In the genomic region with DNA sequence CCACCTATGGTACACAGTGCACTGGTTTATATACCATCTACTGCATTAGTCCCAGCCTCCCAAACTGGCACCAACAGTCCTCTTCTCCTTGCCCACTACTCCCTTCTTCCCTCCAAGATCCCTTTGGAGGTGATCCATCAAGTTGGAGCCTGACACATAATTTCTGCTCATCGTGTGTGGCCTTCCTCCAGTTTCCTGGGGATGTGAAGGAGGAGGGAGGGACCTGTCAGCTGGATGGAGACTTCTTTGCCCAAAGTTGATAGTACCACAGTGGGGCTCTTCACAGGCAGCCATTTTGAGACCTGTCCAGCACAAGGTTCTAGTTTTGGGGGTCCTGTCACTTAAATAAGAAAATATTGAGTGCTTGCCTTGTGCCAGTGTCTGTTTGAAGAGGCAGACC, we compare ENCODE assay signal across 24 cellular contexts. TPM values are rescaled to one million over a fixed set of nuclear protein-coding genes. Genes with fewer than 3 reads are reported as not detected.
DNase-seq lines count a peak whose midpoint lies in the region; ATAC-seq and TF ChIP-seq lines count a peak whose summit lies in the region.
"Had no signal": no experiment of that assay in that cellular context is flagged by ENCODE, and none has a peak within 500 bp of the region (broad histone marks: within the 10 kb centered on the region; RNA-seq: fewer than 3 reads in every experiment).

No MANE protein-coding gene starts in this region.

- H3K4me2 ChIP-seq in hepatocyte, result no peak overlapping the region
- no peak overlapping the region for H3K4me2 ChIP-seq in neural progenitor cell

- DNase-seq in adrenal gland (no peak), hepatocyte (ENCODE audit: low spot score) (no peak), sigmoid colon (no peak), vagina (ENCODE audit: extremely low spot score in 2 of 2) (no peak), NCI-H526 treated with DMSO at 0.1 percent for 48 hours (lab: John Stamatoyannopoulos, UW) (no peak), neural progenitor cell (ENCODE audit: low spot score) (no peak)
- no peak for DNase-seq in stimulated activated effector memory CD8-positive, alpha-beta T cell treated with anti-CD3 and anti-CD28 coated beads, Interleukin-12 subunit alpha, Interleukin-12 subunit beta, amount 100 ng/mL, for 72 hours (ENCODE audit: low spot score in 2 of 2)
- DNase-seq: activated CD4-positive, alpha-beta T cell treated with anti-CD3 and anti-CD28 coated beads, Interleukin-2, amount 50 U/mL, for 48 hours; activated CD8-positive, alpha-beta memory T cell treated with anti-CD3 and anti-CD28 coated beads, Interleukin-2, amount 50 U/mL, for 48 hours; CD4-positive, alpha-beta memory T cell; DMS 273 treated with DMSO at 0.1 percent for 48 hours; MM.1S; NCI-H1436; NCI-H524 treated with DMSO at 0.1 percent for 48 hours; stimulated activated CD4-positive, alpha-beta T cell treated with anti-CD3 and anti-CD28 coated beads, Interleukin-4, amount 100 ng/mL, for 1 hour; WERI-Rb-1 had no signal

- no peak overlapping the region for H3K4me3 Mint-ChIP-seq in neural progenitor cell
- no peak overlapping the region for H3K4me3 Mint-ChIP-seq in stimulated activated effector memory CD8-positive, alpha-beta T cell treated with anti-CD3 and anti-CD28 coated beads, Interleukin-12 subunit alpha, Interleukin-12 subunit beta, amount 100 ng/mL, for 72 hours
- H3K4me3 Mint-ChIP-seq: activated naive CD8-positive, alpha-beta T cell; H9; nephron progenitor cell; stimulated activated naive CD8-positive, alpha-beta T cell treated with anti-CD3 and anti-CD28 coated beads, Interleukin-15, Interleukin-2, amounts not matched to agents 100 ng/mL and 50 ng/mL, for 24 hours had no signal

- TF ChIP-seq EP300 in sigmoid colon (IDR thresholded peaks at IDR 0.05), result no peak

- H2AFZ ChIP-seq in hepatocyte (no peak overlapping the region), neural progenitor cell (replicated peaks) (no peak overlapping the region)

- no peak for TF ChIP-seq POLR2A in adrenal gland (IDR thresholded peaks at IDR 0.05)
- TF ChIP-seq POLR2A in sigmoid colon (IDR thresholded peaks at IDR 0.05), result no peak
- TF ChIP-seq POLR2A in vagina (IDR thresholded peaks at IDR 0.05), result no peak

- H3K36me3 Mint-ChIP-seq in neural progenitor cell, result no peaks in the 10 kb centered on the region
- no peaks in the 10 kb centered on the region for H3K36me3 Mint-ChIP-seq in stimulated activated effector memory CD8-positive, alpha-beta T cell treated with anti-CD3 and anti-CD28 coated beads, Interleukin-12 subunit alpha, Interleukin-12 subunit beta, amount 100 ng/mL, for 72 hours
- H3K36me3 Mint-ChIP-seq: brain; CD4-positive, alpha-beta memory T cell had no signal

- peaks cover 13 to 17% of the 10 kb centered on the region in 2 donors for H3K4me1 ChIP-seq in adrenal gland (replicated peaks in 1 of 2)
- peaks cover 25% of the 10 kb centered on the region for H3K4me1 ChIP-seq in hepatocyte (ENCODE audit: insufficient read depth)
- peaks cover 0 to 46% (median 32%) of the 10 kb centered on the region in 4 donors for H3K4me1 ChIP-seq in sigmoid colon
- peaks cover 28% of the 10 kb centered on the region for H3K4me1 ChIP-seq in vagina
- peaks cover 23% of the 10 kb centered on the region for H3K4me1 ChIP-seq in neural progenitor cell

- intact Hi-C loops in adrenal gland (cut with DNase I) (no loop called here), sigmoid colon (cut with DNase I) (loop anchor here (2.0 kb wide), 1 partner anchor 13 kb away; no protein-coding TSS in a partner anchor), vagina (cut with DNase I) (loop anchor here (2.0 kb wide), 1 partner anchor 25 kb away; no protein-coding TSS in a partner anchor)

- 24 to 38% (median 28%) methylated on average over 1 of the region's 1 CpG for WGBS in adrenal gland, 4 donors
- WGBS in hepatocyte (ENCODE audit: low lambda C conversion rate, missing lambda C conversion rate), result 67% methylated on average over 1 of the region's 1 CpG
- 64 to 84% methylated on average over 1 of the region's 1 CpG for WGBS in sigmoid colon, 2 donors

- H4K20me1 ChIP-seq in hepatocyte (ENCODE audit: insufficient read depth, poor library complexity, severe bottlenecking) (no peaks in the 10 kb centered on the region), neural progenitor cell (ENCODE audit: low read depth) (no peaks in the 10 kb centered on the region)

- H3K36me3 ChIP-seq in adrenal gland (replicated peaks in 1 of 2) (no peaks in the 10 kb centered on the region), hepatocyte (replicated peaks; ENCODE audit: insufficient read depth, low read depth) (no peaks in the 10 kb centered on the region), sigmoid colon (no peaks in the 10 kb centered on the region), vagina (no peaks in the 10 kb centered on the region), neural progenitor cell (no peaks in the 10 kb centered on the region)
- H3K36me3 ChIP-seq: WERI-Rb-1 had no signal

- peaks cover 21% of the 10 kb centered on the region for H3F3A ChIP-seq in neural progenitor cell (ENCODE audit: low read depth)

- no peaks in the 10 kb centered on the region for H3K9me2 ChIP-seq in hepatocyte (replicated peaks; ENCODE audit: insufficient read depth)

- H3K4me1 Mint-ChIP-seq in neural progenitor cell, result peaks cover 29% of the 10 kb centered on the region
- H3K4me1 Mint-ChIP-seq in stimulated activated effector memory CD8-positive, alpha-beta T cell treated with anti-CD3 and anti-CD28 coated beads, Interleukin-12 subunit alpha, Interleukin-12 subunit beta, amount 100 ng/mL, for 72 hours, result no peaks in the 10 kb centered on the region

- ATAC-seq in stimulated activated effector memory CD8-positive, alpha-beta T cell treated with anti-CD3 and anti-CD28 coated beads, Interleukin-12 subunit alpha, Interleukin-12 subunit beta, amount 100 ng/mL, for 72 hours, result no peak

- TF ChIP-seq CTCF in adrenal gland (IDR thresholded peaks at IDR 0.05) (no peak), hepatocyte (IDR thresholded peaks at IDR 0.05; ENCODE audit: poor library complexity) (no peak), sigmoid colon (IDR thresholded peaks at IDR 0.05) (no peak), vagina (IDR thresholded peaks at IDR 0.05) (no peak), neural progenitor cell (IDR thresholded peaks at IDR 0.05) (no peak)

- H3K27me3 ChIP-seq in adrenal gland, result no peaks in the 10 kb centered on the region
- H3K27me3 ChIP-seq in hepatocyte, result no peaks in the 10 kb centered on the region
- H3K27me3 ChIP-seq in sigmoid colon, result no peaks in the 10 kb centered on the region
- H3K27me3 ChIP-seq in vagina, result no peaks in the 10 kb centered on the region
- H3K27me3 ChIP-seq in neural progenitor cell, result peaks cover 36% of the 10 kb centered on the region

- peaks cover 14% of the 10 kb centered on the region for H3K27me3 Mint-ChIP-seq in neural progenitor cell (ENCODE audit: insufficient read depth, low read depth)
- H3K27me3 Mint-ChIP-seq: brain had no signal

- H3K27ac Mint-ChIP-seq in neural progenitor cell, result no peak overlapping the region
- H3K27ac Mint-ChIP-seq in stimulated activated effector memory CD8-positive, alpha-beta T cell treated with anti-CD3 and anti-CD28 coated beads, Interleukin-12 subunit alpha, Interleukin-12 subunit beta, amount 100 ng/mL, for 72 hours, result no peak overlapping the region
- H3K27ac Mint-ChIP-seq: activated naive CD8-positive, alpha-beta T cell; activated T-helper 2 cell treated with anti-CD3 and anti-CD28 coated beads, Interferon-gamma antibody, Interleukin-2, Interleukin-4, amounts not matched to agents 10 μg/mL and 5 μg/mL and 100 μg/mL, durations not matched to agents 14 hours and 24 hours and 36 hours; CD4-positive, alpha-beta memory T cell; endodermal cell; H9; nephron progenitor cell; stimulated activated naive CD8-positive, alpha-beta T cell treated with anti-CD3 and anti-CD28 coated beads, Interleukin-15, Interleukin-2, amounts not matched to agents 100 ng/mL and 50 ng/mL, for 24 hours had no signal

- no peaks in the 10 kb centered on the region for H3K9me3 Mint-ChIP-seq in neural progenitor cell
- no peaks in the 10 kb centered on the region for H3K9me3 Mint-ChIP-seq in stimulated activated effector memory CD8-positive, alpha-beta T cell treated with anti-CD3 and anti-CD28 coated beads, Interleukin-12 subunit alpha, Interleukin-12 subunit beta, amount 100 ng/mL, for 72 hours
- H3K9me3 Mint-ChIP-seq: activated T-helper 2 cell treated with anti-CD3 and anti-CD28 coated beads, Interferon-gamma antibody, Interleukin-2, Interleukin-4, amounts not matched to agents 10 μg/mL and 5 μg/mL and 100 μg/mL, durations not matched to agents 14 hours and 24 hours and 36 hours; CD4-positive, alpha-beta memory T cell; endodermal cell; H9; nephron progenitor cell; stimulated activated naive CD8-positive, alpha-beta T cell treated with anti-CD3 and anti-CD28 coated beads, Interleukin-15, Interleukin-2, amounts not matched to agents 100 ng/mL and 50 ng/mL, for 24 hours had no signal

- no peaks in the 10 kb centered on the region for H3K79me2 ChIP-seq in hepatocyte
- H3K79me2 ChIP-seq in neural progenitor cell (ENCODE audit: low read depth), result no peaks in the 10 kb centered on the region

- peak overlapping the region in 3 of 5 donors; percentile 93 to 96 (median 93) for H3K27ac ChIP-seq in adrenal gland
- H3K27ac ChIP-seq in hepatocyte, result peak overlapping the region; percentile 92
- H3K27ac ChIP-seq in sigmoid colon, result peak overlapping the region; percentile 90 to 99 (median 96)
- peak overlapping the region; percentile 91 for H3K27ac ChIP-seq in vagina
- H3K27ac ChIP-seq in neural progenitor cell, result no peak overlapping the region
- H3K27ac ChIP-seq: WERI-Rb-1 had no signal

- H3K9me3 ChIP-seq in adrenal gland (replicated peaks in 1 of 3) (no peaks in the 10 kb centered on the region), hepatocyte (ENCODE audit: low read depth) (no peaks in the 10 kb centered on the region), sigmoid colon (no peaks in the 10 kb centered on the region), vagina (no peaks in the 10 kb centered on the region), neural progenitor cell (ENCODE audit: low read depth) (no peaks in the 10 kb centered on the region)

- H3K4me3 ChIP-seq in adrenal gland (no peak overlapping the region), hepatocyte (no peak overlapping the region), sigmoid colon (no peak overlapping the region), vagina (no peak overlapping the region), neural progenitor cell (no peak overlapping the region)
- H3K4me3 ChIP-seq: K562 had no signal

- no peak overlapping the region for H3K9ac ChIP-seq in neural progenitor cell

RNA-seq across cellular contexts. Expression of a gene that starts 17.1 kb away (rescaled TPM):
- total RNA-seq in adrenal gland (100 to 1,000 TPM in 7 of 8 donors, 10 to 100 TPM in 1; 94.7 to 275 (median 252) TPM), hepatocyte (96.8 and 107 TPM in 2 replicates), sigmoid colon (100 to 1,000 TPM; 121 to 183 (median 135) TPM), vagina (108 TPM), neural progenitor cell (ENCODE audit: low replicate concordance) (43.6 and 73.2 TPM in 2 replicates)
- polyA plus RNA-seq in adrenal gland (10 to 100 TPM; 42.9 to 89.6 (median 51.3) TPM), hepatocyte (59.3 and 75.9 TPM in 2 replicates), sigmoid colon (100 to 1,000 TPM in 2 of 3 donors, 10 to 100 TPM in 1; 85.3 to 122 (median 105) TPM)

RNA-seq across cellular contexts. Expression of a gene that starts 45.1 kb away (rescaled TPM):
- total RNA-seq in adrenal gland, result 1 to 10 TPM; 1.5 to 9.0 (median 3.9) TPM
- polyA plus RNA-seq in adrenal gland, result 10 to 100 TPM in 2 of 3 donors, 1 to 10 TPM in 1; 5.0 to 32.6 (median 27.9) TPM
- total RNA-seq in hepatocyte, result 1.0 and 2.4 TPM in 2 replicates
- polyA plus RNA-seq in hepatocyte, result 0.93 and 1.3 TPM in 2 replicates
- 10 to 100 TPM in 1 of 4 donors, 1 to 10 TPM in 3; 2.1 to 12.2 (median 5.1) TPM for total RNA-seq in sigmoid colon
- 10 to 100 TPM in 1 of 3 donors, 1 to 10 TPM in 2; 6.2 to 11.4 (median 8.3) TPM for polyA plus RNA-seq in sigmoid colon
- total RNA-seq in vagina, result 5.2 TPM
- 0.12 and 0.37 TPM in 2 replicates for total RNA-seq in neural progenitor cell (ENCODE audit: low replicate concordance)

Comparison
In these comparisons a context has a peak if more than half of its experiments do, and no peak if none do; other contexts are left out.
1. intact Hi-C loops: an anchor here in sigmoid colon (2.0 kb wide) and vagina (2.0 kb wide); none called in adrenal gland.